8 cellular contexts compared by ENCODE assay signal in genomic region chr10:86399879-86400704, GRCh38. TPM values are rescaled to one million over a fixed set of nuclear protein-coding genes. Genes with fewer than 3 reads are reported as not detected.
DNase-seq lines count a peak whose midpoint lies in the region; ATAC-seq, FAIRE-seq and TF ChIP-seq lines count a peak whose summit lies in the region.

No MANE protein-coding gene starts in this region.

- peak overlapping the region; percentile 66 to 87 (median 72) for H3K27ac Mint-ChIP-seq in brain

- H3K4me3 ChIP-seq in ACC112 (ENCODE audit: low read depth, low read length) (peak overlapping the region; percentile 91), iPS-11a (ENCODE audit: low read depth, low read length) (peak overlapping the region; percentile 63), skeletal muscle cell (ENCODE audit: low read depth, low read length) (peak overlapping the region; percentile 67)

- H3K4me3 Mint-ChIP-seq in brain, result peak overlapping the region; percentile 79 to 90 (median 86)

- peak; percentile 86 to 90 for TF ChIP-seq CTCF in brain (conservative IDR thresholded peaks at IDR 0.05)

- H3K36me3 ChIP-seq in ACC112 (ENCODE audit: insufficient read depth, low read length), result no peaks in the 10 kb centered on the region

- peak; percentile 13 for FAIRE-seq in TTC549 (lab: Jason Lieb, UNC)

- H3K27ac ChIP-seq in ACC112 (ENCODE audit: low read depth, low read length), result 0 out of 2 replicates have a peak overlapping the region, but pooled peaks have one; percentile 17

- DNase-seq in NCI-H2107 (lab: John Stamatoyannopoulos, UW), result peak; percentile 57
- DNase-seq in skeletal muscle cell (ENCODE audit: low read depth), result peak; percentile 77

- peak overlapping the region; percentile 91 for H2AFZ ChIP-seq in ACC112 (ENCODE audit: low read length, unreplicated experiment)

- ATAC-seq in GM18858 (IDR thresholded peaks at IDR 0.05; ENCODE audit: unreplicated experiment) (peak; percentile 88), HG03066 (IDR thresholded peaks at IDR 0.05; ENCODE audit: low read depth, unreplicated experiment) (peak; percentile 84)

- peaks cover 8 to 18% (median 11%) of the 10 kb centered on the region in 5 experiments for H3K9me3 Mint-ChIP-seq in brain

- H3K27me3 Mint-ChIP-seq in brain, result peaks cover 60% of the 10 kb centered on the region

- H3K4me1 Mint-ChIP-seq in brain, result peaks cover 26% of the 10 kb centered on the region

- H3K4me1 ChIP-seq in ACC112 (ENCODE audit: control insufficient read depth, insufficient read depth, low read length, unreplicated experiment), result peaks cover 18% of the 10 kb centered on the region

- no peaks in the 10 kb centered on the region for H3K36me3 Mint-ChIP-seq in brain

- no peaks in the 10 kb centered on the region for H3K27me3 ChIP-seq in ACC112 (ENCODE audit: insufficient read depth, low read length)

- no peaks in the 10 kb centered on the region for H3K79me2 ChIP-seq in ACC112 (ENCODE audit: control insufficient read depth, insufficient read depth, low read length, unreplicated experiment)

RNA-seq across cellular contexts. Expression of gene GRID1, which starts 33.5 kb away (rescaled TPM):
- 13.2 TPM for polyA plus RNA-seq in brain (ENCODE audit: insufficient read depth, low read depth, low replicate concordance)

Comparison
In these comparisons a context has a peak if more than half of its experiments do, and no peak if none do; other contexts are left out.
1. Peak in every context shown above with its lines: DNase-seq, ATAC-seq, H3K4me3 ChIP-seq and H3K27ac ChIP-seq.